ENCODE assay signal across 34 cellular contexts in genomic region chr17:12664252-12664651, GRCh38. TPM values are rescaled to one million over a fixed set of nuclear protein-coding genes. Genes with fewer than 3 reads are reported as not detected.
DNase-seq lines count a peak whose midpoint lies in the region; ATAC-seq, FAIRE-seq and TF ChIP-seq lines count a peak whose summit lies in the region.
"Had no signal": no experiment of that assay in that cellular context is flagged by ENCODE, and none has a peak within 500 bp of the region (broad histone marks: within the 10 kb centered on the region; RNA-seq: fewer than 3 reads in every experiment).

No MANE protein-coding gene starts in this region.

- H3K4me1 ChIP-seq in GM23338 (ENCODE audit: insufficient read depth) (no peaks in the 10 kb centered on the region), astrocyte (ENCODE audit: insufficient read depth, low read length) (peaks cover 7% of the 10 kb centered on the region), muscle layer of duodenum (ENCODE audit: control insufficient read depth in 1 of 2, insufficient read depth in 2 of 2, low read length in 2 of 2) (peaks cover 0 to 5% of the 10 kb centered on the region in 2 donors), stomach smooth muscle (ENCODE audit: control insufficient read depth, insufficient read depth, low read length) (peaks cover 20% of the 10 kb centered on the region), upper lobe of left lung (peaks cover 11 to 12% (median 12%) of the 10 kb centered on the region in 4 donors)
- H3K4me1 ChIP-seq: gastrocnemius medialis, HAP-1 had no signal

- no peaks in the 10 kb centered on the region for H3K79me2 ChIP-seq in GM23338 (replicated peaks; ENCODE audit: insufficient read depth)
- H3K79me2 ChIP-seq in astrocyte (ENCODE audit: insufficient read depth, low read length) = no peaks in the 10 kb centered on the region

- WGBS in upper lobe of left lung, 2 donors = 67 to 82% methylated on average over 11 of the region's 11 CpGs

- H3K4me1 Mint-ChIP-seq in GM23338 = peaks cover 5% of the 10 kb centered on the region; the same call in 2 of the 3 replicates
- peaks cover 5% of the 10 kb centered on the region for H3K4me1 Mint-ChIP-seq in astrocyte (ENCODE audit: low read depth, unreplicated experiment)
- H3K4me1 Mint-ChIP-seq: activated naive CD4-positive, alpha-beta T cell treated with anti-CD3 and anti-CD28 coated beads, Interleukin-2, amount 50 U/mL, for 24 hours; activated T-helper 17 cell treated with anti-CD3 and anti-CD28 coated beads, Interleukin-2, amount 50 U/mL, for 72 hours had no signal

- ATAC-seq in GM23338 = no peak
- ATAC-seq in GM18907 (IDR thresholded peaks at IDR 0.05; ENCODE audit: unreplicated experiment) = no peak
- ATAC-seq in upper lobe of left lung (ENCODE audit: low FRiP score in 2 of 2) = no peak
- no peak for ATAC-seq in GM18861 (IDR thresholded peaks at IDR 0.05; ENCODE audit: unreplicated experiment)
- ATAC-seq: activated T-helper 17 cell treated with anti-CD3 and anti-CD28 coated beads, Interleukin-2, amount 50 U/mL, for 72 hours; gastrocnemius medialis; naive thymus-derived CD4-positive, alpha-beta T cell; stimulated activated naive CD8-positive, alpha-beta T cell treated with anti-CD3 and anti-CD28 coated beads, Interleukin-15, Interleukin-2, amounts not matched to agents 100 U/mL and 50 U/mL, for 24 hours; T-cell had no signal

- H3K36me3 ChIP-seq in GM23338 (ENCODE audit: insufficient read depth) (no peaks in the 10 kb centered on the region), astrocyte (ENCODE audit: insufficient read depth, low read length) (no peaks in the 10 kb centered on the region), muscle layer of duodenum (ENCODE audit: control insufficient read depth in 1 of 2, insufficient read depth in 2 of 2, low read length in 2 of 2) (no peaks in the 10 kb centered on the region), stomach smooth muscle (ENCODE audit: control insufficient read depth in 2 of 2, insufficient read depth in 2 of 2, low read length in 2 of 2) (no peaks in the 10 kb centered on the region), upper lobe of left lung (no peaks in the 10 kb centered on the region)
- H3K36me3 ChIP-seq: gastrocnemius medialis, HAP-1, left lung, ovary, Peyer's patch, thyroid gland had no signal

- H3K27ac Mint-ChIP-seq in GM23338 = no peak overlapping the region
- H3K27ac Mint-ChIP-seq in astrocyte (ENCODE audit: unreplicated experiment) = no peak overlapping the region
- H3K27ac Mint-ChIP-seq: activated CD4-positive, alpha-beta memory T cell treated with anti-CD3 and anti-CD28 coated beads for 36 hours; activated naive CD4-positive, alpha-beta T cell treated with anti-CD3 and anti-CD28 coated beads, Interleukin-2, amount 50 U/mL, for 24 hours; activated T-helper 17 cell treated with anti-CD3 and anti-CD28 coated beads, Interleukin-2, amount 50 U/mL, for 72 hours; naive thymus-derived CD4-positive, alpha-beta T cell; T-cell had no signal

- H3K4me2 ChIP-seq in GM23338 = peak overlapping the region; percentile 98; the same call in 1 of the 2 replicates
- peak overlapping the region; percentile 100 for H3K4me2 ChIP-seq in astrocyte (ENCODE audit: low read length)

- H3K9me2 ChIP-seq in GM23338 (ENCODE audit: insufficient read depth) = peaks cover 7% of the 10 kb centered on the region; the same call in 1 of the 2 replicates

- H4K20me1 ChIP-seq in GM23338 (replicated peaks; ENCODE audit: insufficient read depth) (no peaks in the 10 kb centered on the region), astrocyte (ENCODE audit: insufficient read depth, low read length) (no peaks in the 10 kb centered on the region)

- H3K9ac ChIP-seq in astrocyte (ENCODE audit: low read length) = no peak overlapping the region
- peak overlapping the region; percentile 77 to 90 for H3K9ac ChIP-seq in stomach smooth muscle (ENCODE audit: low read length in 2 of 2)

- FAIRE-seq in astrocyte (lab: Jason Lieb, UNC) = no peak
- FAIRE-seq: endometrium, GM19239, islet of Langerhans had no signal

- no peak for DNase-seq in GM23338 (ENCODE audit: low spot score)
- DNase-seq in astrocyte (ENCODE audit: low read depth) = no peak
- no peak for DNase-seq in NCI-H2029 treated with DMSO at 0.1 percent for 48 hours (lab: John Stamatoyannopoulos, UW)
- no peak for DNase-seq in upper lobe of left lung
- DNase-seq: activated CD4-positive, alpha-beta memory T cell treated with anti-CD3 and anti-CD28 coated beads for 36 hours; activated CD8-positive, alpha-beta memory T cell treated with anti-CD3 and anti-CD28 coated beads, Interleukin-2, amount 50 U/mL, for 48 hours; central memory CD4-positive, alpha-beta T cell; DMS79; gastrocnemius medialis; GDM1; KBM-7; left lung; naive thymus-derived CD4-positive, alpha-beta T cell; NCI-H1105; NCI-H2081; NCI-H226; ovary; Peyer's patch; stimulated activated naive CD8-positive, alpha-beta T cell treated with anti-CD3 and anti-CD28 coated beads, Interleukin-15, Interleukin-2, amounts not matched to agents 100 U/mL and 50 U/mL, for 24 hours; T-cell; thyroid gland had no signal

- H3K9me3 ChIP-seq in astrocyte (ENCODE audit: insufficient read depth, low read depth, low read length) (no peaks in the 10 kb centered on the region), muscle layer of duodenum (ENCODE audit: control insufficient read depth in 1 of 2, low read length in 2 of 2) (no peaks in the 10 kb centered on the region), stomach smooth muscle (ENCODE audit: control insufficient read depth in 2 of 2, low read length in 2 of 2) (no peaks in the 10 kb centered on the region), upper lobe of left lung (no peaks in the 10 kb centered on the region)
- H3K9me3 ChIP-seq: gastrocnemius medialis, HAP-1, left lung, ovary, Peyer's patch, thyroid gland had no signal

- no peaks in the 10 kb centered on the region for H3F3A ChIP-seq in GM23338 (replicated peaks; ENCODE audit: low read depth)

- TF ChIP-seq EP300 in upper lobe of left lung (IDR thresholded peaks at IDR 0.05) = no peak

- H3K27ac ChIP-seq in GM23338 (ENCODE audit: low read depth) (no peak overlapping the region), astrocyte (ENCODE audit: low read depth, low read length) (no peak overlapping the region), muscle layer of duodenum (ENCODE audit: low read length) (peak overlapping the region; percentile 92), stomach smooth muscle (ENCODE audit: low read length) (peak overlapping the region; percentile 91), upper lobe of left lung (no peak overlapping the region)
- H3K27ac ChIP-seq: gastrocnemius medialis, left lung, thyroid gland had no signal

- TF ChIP-seq CTCF in GM23338 (conservative IDR thresholded peaks at IDR 0.05; ENCODE audit: low read depth in 2 of 2) (no peak), astrocyte (IDR thresholded peaks at IDR 0.05; ENCODE audit: insufficient read depth, low read depth, low read length) (no peak), upper lobe of left lung (IDR thresholded peaks at IDR 0.05) (no peak)

- no peak for TF ChIP-seq POLR2A in upper lobe of left lung (IDR thresholded peaks at IDR 0.05)

- peaks cover 22% of the 10 kb centered on the region for H3K27me3 Mint-ChIP-seq in GM23338 (ENCODE audit: insufficient read depth, low read depth, poor library complexity)
- H3K27me3 Mint-ChIP-seq in astrocyte (ENCODE audit: low read depth, unreplicated experiment) = peaks cover 16% of the 10 kb centered on the region

- H3K27me3 ChIP-seq in GM23338 (ENCODE audit: insufficient read depth) = peaks cover 34% of the 10 kb centered on the region
- peaks cover 13% of the 10 kb centered on the region for H3K27me3 ChIP-seq in astrocyte (ENCODE audit: insufficient read depth, low read length)
- peaks cover 23% of the 10 kb centered on the region for H3K27me3 ChIP-seq in muscle layer of duodenum (ENCODE audit: low read depth, low read length)
- no peaks in the 10 kb centered on the region for H3K27me3 ChIP-seq in stomach smooth muscle (ENCODE audit: control insufficient read depth in 1 of 2, insufficient read depth in 2 of 2, low read length in 2 of 2)
- H3K27me3 ChIP-seq in upper lobe of left lung = peaks cover 0 to 22% (median 12%) of the 10 kb centered on the region in 4 donors
- H3K27me3 ChIP-seq: ovary had no signal

- H3K4me3 ChIP-seq in GM23338 (0 out of 2 replicates have a peak overlapping the region, but pooled peaks have one; percentile 83), astrocyte (ENCODE audit: insufficient read depth, low read depth, low read length) (no peak overlapping the region), muscle layer of duodenum (ENCODE audit: low read depth in 1 of 2, low read length in 2 of 2) (peak overlapping the region in 1 of 2 donors; percentile 72), stomach smooth muscle (ENCODE audit: low read length in 2 of 2) (peak overlapping the region; percentile 91 to 95), upper lobe of left lung (no peak overlapping the region)
- H3K4me3 ChIP-seq: HAP-1 had no signal

- H3K4me3 Mint-ChIP-seq in GM23338 (peak overlapping the region; percentile 83), astrocyte (ENCODE audit: unreplicated experiment) (peak overlapping the region; percentile 81)
- H3K4me3 Mint-ChIP-seq: activated CD4-positive, alpha-beta memory T cell treated with anti-CD3 and anti-CD28 coated beads for 36 hours; activated naive CD4-positive, alpha-beta T cell treated with anti-CD3 and anti-CD28 coated beads, Interleukin-2, amount 50 U/mL, for 24 hours; activated T-helper 17 cell treated with anti-CD3 and anti-CD28 coated beads, Interleukin-2, amount 50 U/mL, for 72 hours; T-cell had no signal

- H3K9me3 Mint-ChIP-seq in GM23338 = no peaks in the 10 kb centered on the region
- H3K9me3 Mint-ChIP-seq in astrocyte (ENCODE audit: unreplicated experiment) = no peaks in the 10 kb centered on the region
- H3K9me3 Mint-ChIP-seq: activated CD4-positive, alpha-beta memory T cell treated with anti-CD3 and anti-CD28 coated beads for 36 hours; activated naive CD4-positive, alpha-beta T cell treated with anti-CD3 and anti-CD28 coated beads, Interleukin-2, amount 50 U/mL, for 24 hours had no signal

- no peaks in the 10 kb centered on the region for H3K36me3 Mint-ChIP-seq in GM23338 (ENCODE audit: low read depth)
- H3K36me3 Mint-ChIP-seq in astrocyte (ENCODE audit: low read depth, unreplicated experiment) = no peaks in the 10 kb centered on the region
- H3K36me3 Mint-ChIP-seq: activated CD4-positive, alpha-beta memory T cell treated with anti-CD3 and anti-CD28 coated beads for 36 hours; T-cell had no signal

- H2AFZ ChIP-seq in GM23338 (no peak overlapping the region), astrocyte (ENCODE audit: low read depth, low read length) (no peak overlapping the region)

TF ChIP-seq in GM23338, 12 proteins besides CTCF, POLR2A, EP300 and RAD21:
- TF ChIP-seq EZH2phosphoT487 (IDR thresholded peaks at IDR 0.05; ENCODE audit: unreplicated experiment) = no peak
- TF ChIP-seq CREB1 (CRISPR knock-in tag; IDR thresholded peaks at IDR 0.05; ENCODE audit: low read depth) = no peak
- TF ChIP-seq ZNF114 (CRISPR knock-in tag; IDR thresholded peaks at IDR 0.05) = no peak

RNA-seq across cellular contexts. Expression of gene MYOCD, which starts 1.4 kb away (rescaled TPM):
- total RNA-seq in GM23338 (2014; rRNA removed; shearing (Covaris generic)) = 0.66 and 0.80 TPM in 2 replicates
- 2.0 and 2.4 TPM in 2 replicates for polyA plus RNA-seq in GM23338 (2016; fragmentation: Nextera tagmentation; extraction: Ambion mirVana)
- 1.4 and 2.8 TPM in 2 replicates for total RNA-seq in astrocyte
- total RNA-seq in upper lobe of left lung = 1 to 10 TPM in 4 of 6 donors, under 1 TPM in 2; 0.89 to 5.2 (median 1.6) TPM
- total RNA-seq: activated CD4-positive, alpha-beta memory T cell treated with anti-CD3 and anti-CD28 coated beads for 36 hours; activated T-helper 17 cell treated with anti-CD3 and anti-CD28 coated beads, Interleukin-2, amount 50 U/mL, for 72 hours; HT-29; MCF 10A; naive thymus-derived CD4-positive, alpha-beta T cell; T-cell had no signal
- polyA plus RNA-seq: CD14-positive monocyte; naive thymus-derived CD4-positive, alpha-beta T cell had no signal

Comparison
In these comparisons a context has a peak if more than half of its experiments do, and no peak if none do; other contexts are left out.
1. H3K27ac ChIP-seq: peak in muscle layer of duodenum (single experiment) and stomach smooth muscle (single experiment); none in GM23338 (single experiment), astrocyte (single experiment) and upper lobe of left lung (0 of 4).
2. H3K4me3 ChIP-seq: peak in GM23338 (single experiment) and stomach smooth muscle (2 of 2); none in astrocyte (single experiment) and upper lobe of left lung (0 of 4).